Comparison of ENCODE assay signal across 1 cellular context in genomic region chr5:50441479-50441815, GRCh38.
TF ChIP-seq lines count a peak whose summit lies in the region.

No MANE protein-coding gene starts in this region.

TF ChIP-seq in H1, 55 proteins besides CTCF, POLR2A, EP300 and RAD21 (continued from another document):
- TF ChIP-seq SIN3A (conservative IDR thresholded peaks at IDR 0.05 in 1 of 2, IDR thresholded peaks at IDR 0.05 in 1 of 2; ENCODE audit: low read depth in 1 of 2, low read length in 2 of 2) = 0 out of 4 replicates have a peak, but pooled peaks of 1 of the 2 experiments have one; percentile 38
